2 cellular contexts compared by ENCODE assay signal in genomic region chr16:85843471-85844168, GRCh38.
TF ChIP-seq lines count a peak whose summit lies in the region.

No MANE protein-coding gene starts in this region.

TF ChIP-seq in HepG2, 621 proteins besides CTCF, POLR2A, EP300 and RAD21:
- TF ChIP-seq, protein P1, sequence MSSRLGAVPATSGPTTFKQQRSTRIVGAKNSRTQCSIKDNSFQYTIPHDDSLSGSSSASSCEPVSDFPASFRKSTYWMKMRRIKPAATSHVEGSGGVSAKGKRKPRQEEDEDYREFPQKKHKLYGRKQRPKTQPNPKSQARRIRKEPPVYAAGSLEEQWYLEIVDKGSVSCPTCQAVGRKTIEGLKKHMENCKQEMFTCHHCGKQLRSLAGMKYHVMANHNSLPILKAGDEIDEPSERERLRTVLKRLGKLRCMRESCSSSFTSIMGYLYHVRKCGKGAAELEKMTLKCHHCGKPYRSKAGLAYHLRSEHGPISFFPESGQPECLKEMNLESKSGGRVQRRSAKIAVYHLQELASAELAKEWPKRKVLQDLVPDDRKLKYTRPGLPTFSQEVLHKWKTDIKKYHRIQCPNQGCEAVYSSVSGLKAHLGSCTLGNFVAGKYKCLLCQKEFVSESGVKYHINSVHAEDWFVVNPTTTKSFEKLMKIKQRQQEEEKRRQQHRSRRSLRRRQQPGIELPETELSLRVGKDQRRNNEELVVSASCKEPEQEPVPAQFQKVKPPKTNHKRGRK (CRISPR knock-in tag; IDR thresholded peaks at IDR 0.05): peak; percentile 62; the same call in 1 of the 2 replicates
- TF ChIP-seq, protein P2, sequence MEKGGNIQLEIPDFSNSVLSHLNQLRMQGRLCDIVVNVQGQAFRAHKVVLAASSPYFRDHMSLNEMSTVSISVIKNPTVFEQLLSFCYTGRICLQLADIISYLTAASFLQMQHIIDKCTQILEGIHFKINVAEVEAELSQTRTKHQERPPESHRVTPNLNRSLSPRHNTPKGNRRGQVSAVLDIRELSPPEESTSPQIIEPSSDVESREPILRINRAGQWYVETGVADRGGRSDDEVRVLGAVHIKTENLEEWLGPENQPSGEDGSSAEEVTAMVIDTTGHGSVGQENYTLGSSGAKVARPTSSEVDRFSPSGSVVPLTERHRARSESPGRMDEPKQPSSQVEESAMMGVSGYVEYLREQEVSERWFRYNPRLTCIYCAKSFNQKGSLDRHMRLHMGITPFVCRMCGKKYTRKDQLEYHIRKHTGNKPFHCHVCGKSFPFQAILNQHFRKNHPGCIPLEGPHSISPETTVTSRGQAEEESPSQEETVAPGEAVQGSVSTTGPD (CRISPR knock-in tag; IDR thresholded peaks at IDR 0.05): no peak
TF ChIP-seq in HepG2: peak in this region for 1.

TF ChIP-seq in K562, 482 proteins besides CTCF, POLR2A, EP300 and RAD21:
- TF ChIP-seq ZNF3 (CRISPR knock-in tag; IDR thresholded peaks at IDR 0.05) (no peak), ZC3H8 (IDR thresholded peaks at IDR 0.05) (no peak)
- TF ChIP-seq, protein P1 (tag; IDR thresholded peaks at IDR 0.05): peak; percentile 54; the same call in 1 of the 2 replicates
